Comparison of ENCODE assay signal across 14 cellular contexts in genomic region chr3:123634149-123635051, GRCh38. TPM values are rescaled to one million over a fixed set of nuclear protein-coding genes. Genes with fewer than 3 reads are reported as not detected.
DNase-seq lines count a peak whose midpoint lies in the region; ATAC-seq and TF ChIP-seq lines count a peak whose summit lies in the region.
"Had no signal": no experiment of that assay in that cellular context is flagged by ENCODE, and none has a peak within 500 bp of the region (broad histone marks: within the 10 kb centered on the region; RNA-seq: fewer than 3 reads in every experiment).

No MANE protein-coding gene starts in this region.

- CTCF ChIA-PET in activated naive CD4-positive, alpha-beta T cell treated with anti-CD3 and anti-CD28 coated beads for 36 hours (lab: Charles Lee): interaction anchor here (1.2 kb wide), 1 partner anchor 18 kb away, joined by 4 read pairs; no protein-coding TSS in a partner anchor

- ATAC-seq in HG03457 (IDR thresholded peaks at IDR 0.05; ENCODE audit: unreplicated experiment): no peak
- no peak for ATAC-seq in HG02642 (IDR thresholded peaks at IDR 0.05; ENCODE audit: poor library complexity, unreplicated experiment)

- H3K36me3 ChIP-seq in esophagus (ENCODE audit: control insufficient read depth in 2 of 2, insufficient read depth in 2 of 2, low read length in 1 of 2): peaks cover 3 to 5% of the 10 kb centered on the region in 2 donors

- H3K27me3 ChIP-seq in esophagus (ENCODE audit: control insufficient read depth in 1 of 2, insufficient read depth in 2 of 2, low read length in 2 of 2): no peaks in the 10 kb centered on the region
- H3K27me3 ChIP-seq: heart right ventricle had no signal

- 66 to 71% methylated on average over 15 of the region's 15 CpGs for WGBS in esophagus, 2 donors

- no peaks in the 10 kb centered on the region for H3K9me3 ChIP-seq in esophagus (ENCODE audit: control insufficient read depth in 2 of 2, insufficient read depth in 1 of 2, low read depth in 1 of 2, low read length in 1 of 2)
- H3K9me3 ChIP-seq: heart right ventricle had no signal

- peaks cover 43% of the 10 kb centered on the region for H3K4me1 Mint-ChIP-seq in progenitor cell of endocrine pancreas (ENCODE audit: low read depth)
- no peaks in the 10 kb centered on the region for H3K4me1 Mint-ChIP-seq in activated naive CD4-positive, alpha-beta T cell treated with anti-CD3 and anti-CD28 coated beads for 36 hours (ENCODE audit: low read depth)

- no peaks in the 10 kb centered on the region for H3K9me3 Mint-ChIP-seq in progenitor cell of endocrine pancreas (ENCODE audit: low read depth)
- H3K9me3 Mint-ChIP-seq in activated naive CD4-positive, alpha-beta T cell treated with anti-CD3 and anti-CD28 coated beads for 36 hours: no peaks in the 10 kb centered on the region
- H3K9me3 Mint-ChIP-seq: CD4-positive, alpha-beta T cell had no signal

- intact Hi-C loops in activated naive CD4-positive, alpha-beta T cell treated with anti-CD3 and anti-CD28 coated beads for 36 hours (cut with micrococcal nuclease): no loop called here

- peak overlapping the region; percentile 40 to 58 for H3K27ac ChIP-seq in esophagus (ENCODE audit: low read depth in 2 of 2, low read length in 1 of 2)
- H3K27ac ChIP-seq: heart right ventricle had no signal

- peaks cover 6% of the 10 kb centered on the region for H3K36me3 Mint-ChIP-seq in progenitor cell of endocrine pancreas (ENCODE audit: insufficient read depth)
- H3K36me3 Mint-ChIP-seq in activated naive CD4-positive, alpha-beta T cell treated with anti-CD3 and anti-CD28 coated beads for 36 hours (ENCODE audit: low read depth): peaks cover 4% of the 10 kb centered on the region

- no peak overlapping the region for H3K4me3 Mint-ChIP-seq in progenitor cell of endocrine pancreas (ENCODE audit: low read depth)
- H3K4me3 Mint-ChIP-seq in activated naive CD4-positive, alpha-beta T cell treated with anti-CD3 and anti-CD28 coated beads for 36 hours: no peak overlapping the region
- H3K4me3 Mint-ChIP-seq: CD4-positive, alpha-beta T cell had no signal

- peak; percentile 79 for DNase-seq in COR-L47 (lab: John Stamatoyannopoulos, UW)
- DNase-seq in NCI-H1092 treated with DMSO at 0.1 percent for 48 hours (lab: John Stamatoyannopoulos, UW): peak; percentile 57
- DNase-seq in progenitor cell of endocrine pancreas (ENCODE audit: low spot score, unreplicated experiment): no peak
- no peak for DNase-seq in activated naive CD4-positive, alpha-beta T cell treated with anti-CD3 and anti-CD28 coated beads for 36 hours
- DNase-seq in GOT3 (lab: John Stamatoyannopoulos, UW): no peak
- DNase-seq: activated CD4-positive, alpha-beta T cell treated with anti-CD3 and anti-CD28 coated beads, Interleukin-2, amount 50 U/mL, for 4 hours; activated naive CD4-positive, alpha-beta T cell treated with anti-CD3 and anti-CD28 coated beads, Interleukin-2, amount 50 U/mL, for 16 hours; CD4-positive, alpha-beta T cell; HCEC 1CT; heart right ventricle; MV-4-11 had no signal

- no peak for TF ChIP-seq CTCF in progenitor cell of endocrine pancreas (IDR thresholded peaks at IDR 0.05; ENCODE audit: unreplicated experiment)

- no peaks in the 10 kb centered on the region for H3K27me3 Mint-ChIP-seq in progenitor cell of endocrine pancreas
- peaks cover under 1% of the 10 kb centered on the region for H3K27me3 Mint-ChIP-seq in activated naive CD4-positive, alpha-beta T cell treated with anti-CD3 and anti-CD28 coated beads for 36 hours (ENCODE audit: low read depth)
- H3K27me3 Mint-ChIP-seq: CD4-positive, alpha-beta T cell had no signal

- H3K4me1 ChIP-seq in esophagus (ENCODE audit: control insufficient read depth in 2 of 2, insufficient read depth in 2 of 2, low read length in 1 of 2): peaks cover 6 to 19% of the 10 kb centered on the region in 2 donors

- H3K27ac Mint-ChIP-seq in progenitor cell of endocrine pancreas: peak overlapping the region; percentile 72
- H3K27ac Mint-ChIP-seq in activated naive CD4-positive, alpha-beta T cell treated with anti-CD3 and anti-CD28 coated beads for 36 hours: no peak overlapping the region
- H3K27ac Mint-ChIP-seq: CD4-positive, alpha-beta T cell had no signal

- H3K4me3 ChIP-seq in esophagus (ENCODE audit: low read depth in 1 of 2, low read length in 2 of 2): no peak overlapping the region
- H3K4me3 ChIP-seq: heart right ventricle had no signal

RNA-seq across cellular contexts. Expression of gene HACD2, which starts 49.5 kb away (rescaled TPM):
- polyA plus RNA-seq in esophagus: 10 to 100 TPM; 12.0 to 17.1 TPM
- total RNA-seq in progenitor cell of endocrine pancreas: 54.4 and 57.6 TPM in 2 replicates
- total RNA-seq in activated naive CD4-positive, alpha-beta T cell treated with anti-CD3 and anti-CD28 coated beads for 36 hours: 10 to 100 TPM; 25.9 TPM

Comparison
In these comparisons a context has a peak if more than half of its experiments do, and no peak if none do; other contexts are left out.
1. DNase-seq: peak in COR-L47 (single experiment) and NCI-H1092 treated with DMSO at 0.1 percent for 48 hours (single experiment); none in progenitor cell of endocrine pancreas (single experiment), activated naive CD4-positive, alpha-beta T cell treated with anti-CD3 and anti-CD28 coated beads for 36 hours (single experiment) and GOT3 (single experiment).